In the genomic region with DNA sequence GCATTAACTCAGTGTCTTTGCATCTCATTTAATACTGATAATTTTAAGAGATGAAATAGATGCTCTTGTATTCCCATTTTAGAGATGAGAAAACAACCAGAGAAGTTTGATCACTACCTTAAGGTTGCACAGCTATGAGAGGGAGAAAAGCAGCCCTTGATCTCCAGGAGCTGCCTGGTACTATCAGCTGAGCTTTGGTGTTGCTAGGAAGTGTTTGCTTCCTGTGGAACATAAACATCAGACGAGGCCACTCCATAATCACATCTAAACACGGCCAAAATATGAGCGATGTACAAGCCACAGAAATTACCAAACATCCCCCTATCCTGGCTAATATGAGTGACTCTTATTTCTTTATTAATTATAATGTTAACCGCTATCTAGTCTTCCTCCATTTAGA, we compare ENCODE assay signal across 8 cellular contexts. TPM values are rescaled to one million over a fixed set of nuclear protein-coding genes. Genes with fewer than 3 reads are reported as not detected.
A peak's percentile ranks its signal among the peaks of the same experiment; 100 is the strongest.
DNase-seq lines count a peak whose midpoint lies in the region; ATAC-seq, FAIRE-seq and TF ChIP-seq lines count a peak whose summit lies in the region.

No MANE protein-coding gene starts in this region.

- H3K79me2 ChIP-seq in KMS-11 (ENCODE audit: insufficient read depth, low read depth) (peaks cover 3% of the 10 kb centered on the region; the same call in 1 of the 2 replicates), K562 (ENCODE audit: control insufficient read depth, insufficient read depth, low read length) (peaks cover 24% of the 10 kb centered on the region)

- peaks cover 56% of the 10 kb centered on the region for H3K4me1 Mint-ChIP-seq in CD4-positive, alpha-beta T cell (ENCODE audit: low read depth)
- H3K4me1 Mint-ChIP-seq in nephron progenitor cell = peaks cover 54% of the 10 kb centered on the region

- no peak for TF ChIP-seq RAD21 in K562 (CRISPR knock-in tag; conservative IDR thresholded peaks at IDR 0.05 in 1 of 2, IDR thresholded peaks at IDR 0.05 in 1 of 2)

- no peak for TF ChIP-seq POLR2A in K562 (conservative IDR thresholded peaks at IDR 0.05)

- TF ChIP-seq CTCF in CD4-positive, alpha-beta T cell (IDR thresholded peaks at IDR 0.05) = no peak
- no peak for TF ChIP-seq CTCF in KMS-11 (conservative IDR thresholded peaks at IDR 0.05; ENCODE audit: low read depth, low read length)
- TF ChIP-seq CTCF in K562 (IDR thresholded peaks at IDR 0.05 in 2 of 3, conservative IDR thresholded peaks at IDR 0.05 in 1 of 3; ENCODE audit: insufficient read depth in 2 of 3, low read depth in 1 of 3, low read length in 3 of 3) = no peak
- TF ChIP-seq CTCF in nephron progenitor cell (IDR thresholded peaks at IDR 0.05) = no peak
- TF ChIP-seq CTCF in BE2C (IDR thresholded peaks at IDR 0.05; ENCODE audit: low read depth, low read length) = no peak

- no peak overlapping the region for H3K27ac ChIP-seq in CD4-positive, alpha-beta T cell (ENCODE audit: low read depth, low read length)
- H3K27ac ChIP-seq in KMS-11 (no peak overlapping the region), K562 (ENCODE audit: extremely low read depth, low read depth, low read length) (no peak overlapping the region)

- H3K9me3 Mint-ChIP-seq in CD4-positive, alpha-beta T cell = no peaks in the 10 kb centered on the region
- peaks cover 4% of the 10 kb centered on the region for H3K9me3 Mint-ChIP-seq in nephron progenitor cell

- H4K20me1 ChIP-seq in KMS-11 (ENCODE audit: insufficient read depth) (no peaks in the 10 kb centered on the region), K562 (replicated peaks; ENCODE audit: control insufficient read depth, insufficient read depth, low read length) (no peaks in the 10 kb centered on the region)

- H3K4me2 ChIP-seq in KMS-11 = peak overlapping the region; percentile 40
- peak overlapping the region; percentile 73; the same call in 1 of the 2 replicates for H3K4me2 ChIP-seq in K562 (ENCODE audit: insufficient read depth, low read length)

- peak overlapping the region; percentile 91 for H3K4me3 Mint-ChIP-seq in CD4-positive, alpha-beta T cell
- H3K4me3 Mint-ChIP-seq in nephron progenitor cell = peak overlapping the region; percentile 61

- H3K9me1 ChIP-seq in K562 (ENCODE audit: control insufficient read depth, insufficient read depth, low read length) = no peaks in the 10 kb centered on the region

- no peaks in the 10 kb centered on the region for H3K27me3 Mint-ChIP-seq in CD4-positive, alpha-beta T cell
- H3K27me3 Mint-ChIP-seq in nephron progenitor cell (ENCODE audit: low read depth, poor library complexity) = no peaks in the 10 kb centered on the region

- no peaks in the 10 kb centered on the region for H3K9me3 ChIP-seq in CD4-positive, alpha-beta T cell (ENCODE audit: control insufficient read depth, low read length)
- no peaks in the 10 kb centered on the region for H3K9me3 ChIP-seq in K562 (replicated peaks; ENCODE audit: control insufficient read depth, insufficient read depth, low read depth, low read length)
- H3K9me3 ChIP-seq in BE2C = no peaks in the 10 kb centered on the region

- WGBS in K562 (ENCODE audit: insufficient coverage, low coverage, missing lambda C conversion rate) = 33% methylated on average over 4 of the region's 4 CpGs

- intact Hi-C loops in CD4-positive, alpha-beta T cell (cut with DNase I, micrococcal nuclease) = loop anchor here (2.0 kb wide), 2 partner anchors 15 kb away; no protein-coding TSS in a partner anchor
- intact Hi-C loops in K562 (cut with micrococcal nuclease) = loop anchor here (1.0 kb wide), 1 partner anchor 12 kb away; the partner anchor contains the start of gene MRPL44
- intact Hi-C loops in left colon (cut with DNase I, micrococcal nuclease) = no loop called here

- TF ChIP-seq EP300 in K562 (IDR thresholded peaks at IDR 0.05; ENCODE audit: low read length) = no peak

- CTCF ChIA-PET in CD4-positive, alpha-beta T cell (lab: Charles Lee) = interaction anchor here (1.3 to 1.6 kb wide), 2 partner anchors 9 to 12 kb away, joined by 4 to 5 read pairs; partner anchors contain the start of gene MRPL44
- CTCF ChIA-PET in K562 (lab: Yijun Ruan, JAX; ENCODE audit: low intra/inter-chr PET ratio) = no interaction called here

- H2AFZ ChIP-seq in KMS-11 (ENCODE audit: low read depth) (peak overlapping the region; percentile 60), K562 (ENCODE audit: low read depth, low read length) (peak overlapping the region; percentile 80)

- H3K36me3 ChIP-seq in KMS-11 (ENCODE audit: insufficient read depth) (no peaks in the 10 kb centered on the region), K562 (ENCODE audit: control insufficient read depth, insufficient read depth, low read length) (no peaks in the 10 kb centered on the region; the same call in 2 of the 3 replicates), BE2C (no peaks in the 10 kb centered on the region)

- ATAC-seq in CD4-positive, alpha-beta T cell (ENCODE audit: poor library complexity) = no peak
- ATAC-seq in K562 (no peak), left colon (no peak), HG03097 (IDR thresholded peaks at IDR 0.05; ENCODE audit: low FRiP score, unreplicated experiment) (no peak)

- no TSS peak for BruUV-seq in K562 (replicated peaks; lab: Mats Ljungman, UMichigan)

- H3K36me3 Mint-ChIP-seq in CD4-positive, alpha-beta T cell (ENCODE audit: low read depth) = peaks cover 12% of the 10 kb centered on the region
- peaks cover 15% of the 10 kb centered on the region for H3K36me3 Mint-ChIP-seq in nephron progenitor cell (ENCODE audit: low read depth)

- H3K27ac Mint-ChIP-seq in CD4-positive, alpha-beta T cell = peak overlapping the region; percentile 80
- no peak overlapping the region for H3K27ac Mint-ChIP-seq in nephron progenitor cell

- no peak overlapping the region for H3K4me3 ChIP-seq in KMS-11 (IDR thresholded peaks at IDR 0.05; ENCODE audit: insufficient read depth, low read depth, low read length)
- no peak overlapping the region for H3K4me3 ChIP-seq in K562
- H3K4me3 ChIP-seq in BE2C (ENCODE audit: low read depth, low read length) = no peak overlapping the region

- in situ Hi-C loops in K562 (cut with MboI) = no loop called here

- POLR2A ChIA-PET in CD4-positive, alpha-beta T cell (lab: Charles Lee) = interaction anchor here (1.3 to 2.2 kb wide), 4 partner anchors 11 to 25 kb away, joined by 4 to 41 read pairs (median 6); partner anchors contain the start of gene MRPL44
- POLR2A ChIA-PET in K562 (lab: Yijun Ruan, JAX) = interaction anchor here (0.5 to 1.1 kb wide), 3 partner anchors 9 to 305 kb away, joined by 3 read pairs; partner anchors contain the start of gene MRPL44

- H3K4me1 ChIP-seq in KMS-11 (ENCODE audit: low read depth, poor library complexity, severe bottlenecking) (peaks cover 17% of the 10 kb centered on the region), K562 (replicated peaks in 1 of 2; ENCODE audit: control insufficient read depth in 2 of 2, insufficient read depth in 2 of 2, low read length in 2 of 2) (peaks cover 15 to 17% of the 10 kb centered on the region in 2 experiments; a peak in 4 of 5 replicates), BE2C (peaks cover 7% of the 10 kb centered on the region; the same call in 1 of the 2 replicates)

- H3K27me3 ChIP-seq in CD4-positive, alpha-beta T cell (ENCODE audit: control insufficient read depth, insufficient read depth, low read length) = no peaks in the 10 kb centered on the region
- H3K27me3 ChIP-seq in KMS-11 (ENCODE audit: insufficient read depth, low read depth) = no peaks in the 10 kb centered on the region
- H3K27me3 ChIP-seq in K562 (ENCODE audit: control insufficient read depth in 2 of 2, insufficient read depth in 2 of 2, low read length in 2 of 2) = no peaks in the 10 kb centered on the region
- no peaks in the 10 kb centered on the region for H3K27me3 ChIP-seq in BE2C

- no peak for FAIRE-seq in K562 (lab: Jason Lieb, UNC)

- DNase-seq in CD4-positive, alpha-beta T cell = no peak
- DNase-seq in K562 (ENCODE audit: extremely low read depth in 1 of 4, low spot score in 3 of 4) (no peak), nephron progenitor cell (no peak), BE2C (no peak), left colon (no peak), NCI-H2196 (lab: John Stamatoyannopoulos, UW; ENCODE audit: unreplicated experiment) (no peak)

- H3K9ac ChIP-seq in KMS-11 (no peak overlapping the region), K562 (ENCODE audit: insufficient read depth in 1 of 2, low read depth in 2 of 2, low read length in 2 of 2) (no peak overlapping the region)

RNA-seq across cellular contexts. Expression of gene WDFY1, which starts 0.6 kb away (rescaled TPM):
- 10 to 100 TPM; 41.1 to 41.5 TPM for total RNA-seq in CD4-positive, alpha-beta T cell
- total RNA-seq in K562 (2011; cell fraction: chromatin; rRNA removed; ENCODE audit: low replicate concordance) = 30.1 and 42.9 TPM in 2 replicates
- 23.3 and 31.2 TPM in 2 replicates for total RNA-seq in K562 (2011; cell fraction: nucleolus; rRNA removed)
- total RNA-seq in K562 (2011; cell fraction: nucleoplasm; rRNA removed) = 25.7 and 27.6 TPM in 2 replicates
- total RNA-seq in K562 (2014; rRNA removed) (17.5 and 28.1 TPM in 2 replicates), K562 (2014; rRNA removed; fragmentation: Illumina TruSeq; extraction: Trizol) (21.7 and 22.9 TPM in 2 replicates), K562 (2015; rRNA removed; fragmentation: Illumina TruSeq; extraction: Trizol) (23.9 and 25.3 TPM in 2 replicates), K562 (2021) (17.7 and 18.3 TPM in 2 replicates), left colon (10 to 100 TPM; 67.7 to 73.4 TPM)
- polyA plus RNA-seq in K562 (2011; rRNA removed) (27.6 and 34.8 TPM in 2 replicates), K562 (2014; fragmentation: Illumina TruSeq; extraction: Trizol) (14.4 and 17.5 TPM in 2 replicates), K562 (2014; fragmentation: Nextera tagmentation; extraction: Ambion mirVana) (1 to 10 TPM; 5.4 to 7.4 TPM), K562 (2014; rRNA removed) (13.5 and 16.2 TPM in 2 replicates)
- polyA plus RNA-seq in K562 (2011; cell fraction: cytosol; rRNA removed) = 25.0 and 26.2 TPM in 2 replicates
- polyA plus RNA-seq in K562 (2011; cell fraction: nucleus; rRNA removed) = 25.8 and 37.3 TPM in 2 replicates
- polyA plus RNA-seq in K562 (2012) = 15.7 and 23.8 TPM in 2 replicates
- 65.6 and 70.4 TPM in 2 replicates for polyA minus RNA-seq in K562 (2011; rRNA and poly(A)+ RNA removed)
- 22.4 and 24.8 TPM in 2 replicates for polyA minus RNA-seq in K562 (2011; cell fraction: cytosol; rRNA and poly(A)+ RNA removed)
- polyA minus RNA-seq in K562 (2011; cell fraction: nucleus; rRNA and poly(A)+ RNA removed) = 28.9 and 42.2 TPM in 2 replicates
- 73.7 TPM for polyA plus RNA-seq in BE2C (2012; ENCODE audit: insufficient read depth, insufficient read length, low read depth)

RNA-seq across cellular contexts. Expression of gene MRPL44, which starts 11.5 kb away (rescaled TPM):
- total RNA-seq in CD4-positive, alpha-beta T cell = 10 to 100 TPM; 40.0 to 40.1 TPM
- 5.0 and 7.2 TPM in 2 replicates for total RNA-seq in K562 (2011; cell fraction: chromatin; rRNA removed; ENCODE audit: low replicate concordance)
- total RNA-seq in K562 (2011; cell fraction: nucleolus; rRNA removed) = 5.2 and 5.7 TPM in 2 replicates
- total RNA-seq in K562 (2011; cell fraction: nucleoplasm; rRNA removed) = 6.1 and 6.8 TPM in 2 replicates
- 18.3 and 20.2 TPM in 2 replicates for total RNA-seq in K562 (2014; rRNA removed)
- total RNA-seq in K562 (2014; rRNA removed; fragmentation: Illumina TruSeq; extraction: Trizol) = 24.0 and 26.7 TPM in 2 replicates
- total RNA-seq in K562 (2015; rRNA removed; fragmentation: Illumina TruSeq; extraction: Trizol) = 24.5 and 26.0 TPM in 2 replicates
- 19.3 and 20.7 TPM in 2 replicates for total RNA-seq in K562 (2021)
- polyA plus RNA-seq in K562 (2011; rRNA removed) = 14.5 and 16.5 TPM in 2 replicates
- 10.5 and 14.4 TPM in 2 replicates for polyA plus RNA-seq in K562 (2011; cell fraction: cytosol; rRNA removed)
- polyA plus RNA-seq in K562 (2011; cell fraction: nucleus; rRNA removed) = 3.4 and 3.9 TPM in 2 replicates
- polyA plus RNA-seq in K562 (2012) = 14.4 and 17.9 TPM in 2 replicates
- polyA plus RNA-seq in K562 (2014; fragmentation: Illumina TruSeq; extraction: Trizol) = 25.4 and 26.7 TPM in 2 replicates
- polyA plus RNA-seq in K562 (2014; fragmentation: Nextera tagmentation; extraction: Ambion mirVana) = 10 to 100 TPM; 10.4 to 16.4 TPM
- 20.8 and 23.4 TPM in 2 replicates for polyA plus RNA-seq in K562 (2014; rRNA removed)
- 8.6 and 9.7 TPM in 2 replicates for polyA minus RNA-seq in K562 (2011; rRNA and poly(A)+ RNA removed)
- 8.9 and 10.0 TPM in 2 replicates for polyA minus RNA-seq in K562 (2011; cell fraction: cytosol; rRNA and poly(A)+ RNA removed)
- 4.3 and 7.1 TPM in 2 replicates for polyA minus RNA-seq in K562 (2011; cell fraction: nucleus; rRNA and poly(A)+ RNA removed)
- 60.9 TPM for polyA plus RNA-seq in BE2C (2012; ENCODE audit: insufficient read depth, insufficient read length, low read depth)
- total RNA-seq in left colon = 10 to 100 TPM; 28.6 to 35.5 TPM

Comparison
In these comparisons a context has a peak if more than half of its experiments do, and no peak if none do; other contexts are left out.
1. intact Hi-C loops: an anchor here in CD4-positive, alpha-beta T cell (2.0 kb wide) and K562 (1.0 kb wide); none called in left colon.